8 cellular contexts compared by ENCODE assay signal in the genomic region with DNA sequence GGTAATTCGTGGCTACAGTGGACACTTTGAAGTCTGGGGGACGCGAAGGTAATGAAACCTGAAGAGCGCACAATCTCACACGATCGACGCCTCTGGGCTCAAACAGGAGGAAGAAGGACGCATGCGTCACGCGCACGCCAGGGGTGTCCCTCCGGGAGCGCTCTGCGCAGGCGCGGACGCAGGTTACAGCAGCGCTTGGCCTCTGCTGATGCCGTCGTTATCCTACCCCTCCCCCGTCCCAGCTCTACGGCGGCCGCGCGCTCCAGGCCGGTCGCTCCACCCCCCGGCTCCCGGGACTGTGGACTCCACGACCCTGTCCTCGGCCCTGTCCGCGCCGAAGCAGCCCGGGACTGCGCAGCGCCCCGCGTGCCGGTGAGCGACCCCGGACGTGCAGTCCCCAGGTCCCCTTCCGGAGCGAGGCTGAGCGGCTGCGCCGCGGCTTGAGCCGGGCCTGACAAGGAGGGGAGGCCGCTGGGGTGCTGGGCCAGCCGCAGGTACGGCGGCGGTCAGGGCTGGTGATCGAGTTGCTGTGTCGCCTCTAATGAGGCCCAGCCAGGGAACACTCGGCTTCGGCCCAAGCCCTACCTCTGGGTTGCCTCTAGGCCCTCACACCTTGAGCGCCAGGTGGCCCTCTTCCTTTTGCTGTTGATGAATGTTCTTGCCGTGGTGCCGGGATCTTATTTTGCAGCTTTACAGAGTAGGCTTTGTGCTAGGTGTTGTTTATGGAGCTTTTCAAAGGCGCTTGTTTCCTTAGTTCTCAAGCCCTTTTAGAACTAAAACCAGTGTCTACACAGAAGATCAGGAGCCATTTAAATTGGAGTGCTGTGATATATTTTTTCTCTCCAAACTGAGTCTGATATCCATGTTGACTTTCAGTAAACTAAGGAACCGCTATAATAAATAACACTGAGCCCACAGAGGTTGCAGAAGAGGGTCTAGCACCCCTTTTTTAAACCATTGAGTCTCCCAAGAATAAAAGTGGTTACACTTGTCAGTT. TPM values are rescaled to one million over a fixed set of nuclear protein-coding genes. Genes with fewer than 3 reads are reported as not detected.
DNase-seq lines count a peak whose midpoint lies in the region; ATAC-seq and TF ChIP-seq lines count a peak whose summit lies in the region.

Gene TMEM106B (plus strand): TSS at position 241 of the 997 bp plus-strand sequence. CDS start 3,517 bp downstream, outside the sequence.

- peak within 1 kb of the TSS; percentile 93 to 99 (median 98) for H3K4me3 Mint-ChIP-seq in CD4-positive, CD25-positive, alpha-beta regulatory T cell
- H3K4me3 Mint-ChIP-seq in activated CD8-positive, alpha-beta T cell treated with anti-CD3 and anti-CD28 coated beads for 36 hours = peak within 1 kb of the TSS; percentile 90

- peak within 1 kb of the TSS; percentile 96 for H3K27ac ChIP-seq in CD4-positive, CD25-positive, alpha-beta regulatory T cell (ENCODE audit: insufficient read depth, low read length, poor library complexity, severe bottlenecking)

- peaks cover 25 to 40% (median 37%) of the 10 kb centered on the region in 4 donors for H3K4me1 Mint-ChIP-seq in CD4-positive, CD25-positive, alpha-beta regulatory T cell
- peaks cover 34% of the 10 kb centered on the region for H3K4me1 Mint-ChIP-seq in activated CD8-positive, alpha-beta T cell treated with anti-CD3 and anti-CD28 coated beads for 36 hours (ENCODE audit: low read depth)

- H3K36me3 Mint-ChIP-seq in CD4-positive, CD25-positive, alpha-beta regulatory T cell = peaks cover 9% of the 10 kb centered on the region
- H3K36me3 Mint-ChIP-seq in activated CD8-positive, alpha-beta T cell treated with anti-CD3 and anti-CD28 coated beads for 36 hours (ENCODE audit: low read depth) = peaks cover 14% of the 10 kb centered on the region

- WGBS in lower leg skin, 2 donors = 1 to 2% methylated on average over 31 to 42 of the region's 66 CpGs

- H3K27me3 Mint-ChIP-seq in CD4-positive, CD25-positive, alpha-beta regulatory T cell = peaks cover 36% of the 10 kb centered on the region
- no peaks in the 10 kb centered on the region for H3K27me3 Mint-ChIP-seq in activated CD8-positive, alpha-beta T cell treated with anti-CD3 and anti-CD28 coated beads for 36 hours

- H3K9me3 ChIP-seq in CD4-positive, CD25-positive, alpha-beta regulatory T cell (ENCODE audit: control insufficient read depth in 2 of 2, low read length in 2 of 2) = no peaks in the 10 kb centered on the region

- H3K4me1 ChIP-seq in CD4-positive, CD25-positive, alpha-beta regulatory T cell (ENCODE audit: control insufficient read depth, insufficient read depth, low read length, poor library complexity, severe bottlenecking) = peaks cover 32% of the 10 kb centered on the region

- ATAC-seq in CD4-positive, CD25-positive, alpha-beta regulatory T cell (ENCODE audit: low read depth in 2 of 2) = peak; percentile 89 to 93
- peak; percentile 97 for ATAC-seq in GM19397 (IDR thresholded peaks at IDR 0.05; ENCODE audit: unreplicated experiment)
- ATAC-seq in HG03571 (IDR thresholded peaks at IDR 0.05; ENCODE audit: unreplicated experiment) = peak; percentile 97
- peak; percentile 92 for ATAC-seq in activated CD8-positive, alpha-beta T cell treated with anti-CD3 and anti-CD28 coated beads for 36 hours

- H3K9me3 Mint-ChIP-seq in CD4-positive, CD25-positive, alpha-beta regulatory T cell = no peaks in the 10 kb centered on the region
- H3K9me3 Mint-ChIP-seq in activated CD8-positive, alpha-beta T cell treated with anti-CD3 and anti-CD28 coated beads for 36 hours = no peaks in the 10 kb centered on the region

- CTCF ChIA-PET in activated CD8-positive, alpha-beta T cell treated with anti-CD3 and anti-CD28 coated beads for 36 hours (lab: Charles Lee) = interaction anchor here (1.0 to 2.0 kb wide), 5 partner anchors 9 to 149 kb away, joined by 3 to 5 read pairs (median 3); no protein-coding TSS in a partner anchor

- H3K27ac Mint-ChIP-seq in CD4-positive, CD25-positive, alpha-beta regulatory T cell = peak within 1 kb of the TSS; percentile 99 to 100 (median 99)
- H3K27ac Mint-ChIP-seq in activated CD8-positive, alpha-beta T cell treated with anti-CD3 and anti-CD28 coated beads for 36 hours = peak within 1 kb of the TSS; percentile 96

- POLR2A ChIA-PET in activated CD8-positive, alpha-beta T cell treated with anti-CD3 and anti-CD28 coated beads for 36 hours (lab: Charles Lee) = interaction anchor here (0.9 to 2.8 kb wide), 7 partner anchors 10 to 108 kb away, joined by 3 to 11 read pairs (median 4); no protein-coding TSS in a partner anchor

- H3K27me3 ChIP-seq in CD4-positive, CD25-positive, alpha-beta regulatory T cell (ENCODE audit: control insufficient read depth, insufficient read depth, low read length) = peaks cover 12% of the 10 kb centered on the region

- peak; percentile 95 to 97 (median 95) for DNase-seq in CD4-positive, CD25-positive, alpha-beta regulatory T cell
- peak; percentile 94 for DNase-seq in NCI-H774 (lab: John Stamatoyannopoulos, UW)
- peak; percentile 98 for DNase-seq in activated CD8-positive, alpha-beta T cell treated with anti-CD3 and anti-CD28 coated beads for 36 hours
- peak; percentile 97 for DNase-seq in ecto neural progenitor cell (ENCODE audit: low spot score)
- DNase-seq in lower leg skin (ENCODE audit: low spot score in 2 of 2) = peak; percentile 94 to 99
- peak; percentile 94 to 97 for DNase-seq in stimulated activated CD4-positive, alpha-beta T cell treated with anti-CD3 and anti-CD28 coated beads, Interleukin-4, amount 100 ng/mL, for 48 hours (ENCODE audit: low read depth in 2 of 2)

- no peak for TF ChIP-seq CTCF in activated CD8-positive, alpha-beta T cell treated with anti-CD3 and anti-CD28 coated beads for 36 hours (IDR thresholded peaks at IDR 0.05)
- TF ChIP-seq CTCF in lower leg skin (IDR thresholded peaks at IDR 0.05) = no peak

- peaks cover 9% of the 10 kb centered on the region for H3K36me3 ChIP-seq in CD4-positive, CD25-positive, alpha-beta regulatory T cell (ENCODE audit: control insufficient read depth, insufficient read depth, low read length)

- H3K4me3 ChIP-seq in CD4-positive, CD25-positive, alpha-beta regulatory T cell (ENCODE audit: low read depth, low read length) = peak within 1 kb of the TSS; percentile 96
- H3K4me3 ChIP-seq in lower leg skin (ENCODE audit: low read depth, poor library complexity, severe bottlenecking) = peak within 1 kb of the TSS; percentile 85

- TF ChIP-seq POLR2A in lower leg skin (IDR thresholded peaks at IDR 0.05) = no peak

- intact Hi-C loops in activated CD8-positive, alpha-beta T cell treated with anti-CD3 and anti-CD28 coated beads for 36 hours (cut with micrococcal nuclease) = loop anchor here (1.0 to 5.0 kb wide), 2 partner anchors 46 to 111 kb away; no protein-coding TSS in a partner anchor
- intact Hi-C loops in lower leg skin (cut with DNase I; ENCODE audit: low total_unique reads) = no loop called here

RNA-seq across cellular contexts. Expression of gene TMEM106B, which starts in this region (rescaled TPM):
- 19.0 TPM for total RNA-seq in CD4-positive, CD25-positive, alpha-beta regulatory T cell
- polyA plus RNA-seq in CD4-positive, CD25-positive, alpha-beta regulatory T cell = 10 to 100 TPM; 35.9 to 43.8 (median 36.4) TPM
- 10 to 100 TPM; 27.1 to 28.8 TPM for total RNA-seq in activated CD8-positive, alpha-beta T cell treated with anti-CD3 and anti-CD28 coated beads for 36 hours
- total RNA-seq in lower leg skin = 10 to 100 TPM; 41.6 to 49.4 (median 45.4) TPM

Comparison
In these comparisons a context has a peak if more than half of its experiments do, and no peak if none do; other contexts are left out.
1. Peak in every context shown above with its lines: DNase-seq, ATAC-seq, H3K4me3 ChIP-seq and H3K27ac ChIP-seq.